23 cellular contexts compared by ENCODE assay signal in genomic region chr3:129473766-129474152, GRCh38. TPM values are rescaled to one million over a fixed set of nuclear protein-coding genes. Genes with fewer than 3 reads are reported as not detected.
A peak's percentile ranks its signal among the peaks of the same experiment; 100 is the strongest.
DNase-seq lines count a peak whose midpoint lies in the region; ATAC-seq, FAIRE-seq and TF ChIP-seq lines count a peak whose summit lies in the region.
"Had no signal": no experiment of that assay in that cellular context is flagged by ENCODE, and none has a peak within 500 bp of the region (broad histone marks: within the 10 kb centered on the region; RNA-seq: fewer than 3 reads in every experiment).

No MANE protein-coding gene starts in this region.

- H3K9me3 Mint-ChIP-seq in activated T-helper 1 cell treated with anti-CD3 and anti-CD28 coated beads, Interleukin-12 subunit alpha, Interleukin-12 subunit beta, Interleukin-2, Interleukin-4 antibody, amounts not matched to agents 30 ng/mL and 10 ng/mL and 1 ng/mL, durations not matched to agents 14 hours and 24 hours and 36 hours = no peaks in the 10 kb centered on the region
- H3K9me3 Mint-ChIP-seq in CD14-positive monocyte = peaks cover 0 to 1% (median 0%) of the 10 kb centered on the region in 7 donors
- H3K9me3 Mint-ChIP-seq: CD4-positive, alpha-beta T cell; CD8-positive, alpha-beta T cell had no signal

- POLR2A ChIA-PET in HepG2 (lab: Yijun Ruan, JAX) = no interaction called here

- H3K36me3 Mint-ChIP-seq in activated T-helper 1 cell treated with anti-CD3 and anti-CD28 coated beads, Interleukin-12 subunit alpha, Interleukin-12 subunit beta, Interleukin-2, Interleukin-4 antibody, amounts not matched to agents 30 ng/mL and 10 ng/mL and 1 ng/mL, durations not matched to agents 14 hours and 24 hours and 36 hours (ENCODE audit: low read depth) = peaks cover 5% of the 10 kb centered on the region
- H3K36me3 Mint-ChIP-seq in CD14-positive monocyte = peaks cover 51 to 55% of the 10 kb centered on the region in 2 donors

- H3K4me3 ChIP-seq in right lobe of liver (peak overlapping the region in 1 of 3 donors; percentile 3), HepG2 (replicated peaks in 1 of 3; ENCODE audit: insufficient read depth in 1 of 3, low read depth in 2 of 3, low read length in 3 of 3) (no peak overlapping the region), fibroblast of villous mesenchyme (ENCODE audit: low read depth, low read length) (no peak overlapping the region), osteoblast (ENCODE audit: insufficient read depth, low read length) (no peak overlapping the region)
- H3K4me3 ChIP-seq: A549, BLaER1 had no signal

- H2AFZ ChIP-seq in HepG2 (ENCODE audit: low read length) = no peak overlapping the region
- peak overlapping the region; percentile 39 for H2AFZ ChIP-seq in osteoblast (ENCODE audit: low read length)

- no peaks in the 10 kb centered on the region for H3K27me3 ChIP-seq in right lobe of liver
- H3K27me3 ChIP-seq in HepG2 (ENCODE audit: control insufficient read depth in 1 of 2, insufficient read depth in 2 of 2, low read length in 2 of 2) = no peaks in the 10 kb centered on the region
- no peaks in the 10 kb centered on the region for H3K27me3 ChIP-seq in osteoblast (ENCODE audit: insufficient read depth, low read length)
- H3K27me3 ChIP-seq: BE2C, BLaER1 had no signal

- intact Hi-C loops in right lobe of liver (cut with DNase I) (no loop called here), HepG2 (cut with micrococcal nuclease; ENCODE audit: unreplicated experiment) (no loop called here), CD14-positive monocyte (cut with micrococcal nuclease) (no loop called here)
- intact Hi-C loops in activated T-helper 1 cell treated with anti-CD3 and anti-CD28 coated beads, Interleukin-12 subunit alpha, Interleukin-12 subunit beta, Interleukin-2, Interleukin-4 antibody, amounts not matched to agents 30 ng/mL and 10 ng/mL and 1 ng/mL, durations not matched to agents 14 hours and 24 hours and 36 hours (cut with micrococcal nuclease) = no loop called here

- H3K27ac Mint-ChIP-seq in activated T-helper 1 cell treated with anti-CD3 and anti-CD28 coated beads, Interleukin-12 subunit alpha, Interleukin-12 subunit beta, Interleukin-2, Interleukin-4 antibody, amounts not matched to agents 30 ng/mL and 10 ng/mL and 1 ng/mL, durations not matched to agents 14 hours and 24 hours and 36 hours = peak overlapping the region; percentile 10
- no peak overlapping the region for H3K27ac Mint-ChIP-seq in CD14-positive monocyte
- H3K27ac Mint-ChIP-seq: CD4-positive, alpha-beta T cell; CD8-positive, alpha-beta T cell had no signal

- CTCF ChIA-PET in HepG2 (lab: Yijun Ruan, JAX; ENCODE audit: low intra/inter-chr PET ratio, low total read pairs) = no interaction called here

- TF ChIP-seq EP300 in HepG2 (IDR thresholded peaks at IDR 0.05; ENCODE audit: low read depth in 2 of 2, low read length in 2 of 2) (no peak), HepG2 (CRISPR knock-in tag; IDR thresholded peaks at IDR 0.05; ENCODE audit: borderline replicate concordance) (no peak)

- H3K27me3 Mint-ChIP-seq in activated T-helper 1 cell treated with anti-CD3 and anti-CD28 coated beads, Interleukin-12 subunit alpha, Interleukin-12 subunit beta, Interleukin-2, Interleukin-4 antibody, amounts not matched to agents 30 ng/mL and 10 ng/mL and 1 ng/mL, durations not matched to agents 14 hours and 24 hours and 36 hours (ENCODE audit: insufficient read depth) = no peaks in the 10 kb centered on the region
- H3K27me3 Mint-ChIP-seq in CD14-positive monocyte (ENCODE audit: low read depth in 3 of 3) = no peaks in the 10 kb centered on the region
- H3K27me3 Mint-ChIP-seq: CD4-positive, alpha-beta T cell had no signal

- H3K36me3 ChIP-seq in right lobe of liver (peaks cover 0 to 11% (median 2%) of the 10 kb centered on the region in 4 donors), HepG2 (replicated peaks in 1 of 2; ENCODE audit: control insufficient read depth in 1 of 2, insufficient read depth in 2 of 2, low read length in 2 of 2) (peaks cover 10 to 19% of the 10 kb centered on the region in 2 experiments), osteoblast (ENCODE audit: insufficient read depth, low read length) (peaks cover 48% of the 10 kb centered on the region)

- FAIRE-seq in HepG2 (lab: Jason Lieb, UNC) = no peak
- FAIRE-seq: A549, D721Med, G401.6, GM12891 had no signal

- H3K9ac ChIP-seq in HepG2 (ENCODE audit: insufficient read depth, low read depth, low read length) = no peak overlapping the region
- H3K9ac ChIP-seq: BLaER1 had no signal

- no peaks in the 10 kb centered on the region for H3K79me2 ChIP-seq in HepG2 (ENCODE audit: insufficient read depth, low read length)
- H3K79me2 ChIP-seq in osteoblast (ENCODE audit: insufficient read depth, low read length) = no peaks in the 10 kb centered on the region

- DNase-seq in right lobe of liver = no peak
- no peak for DNase-seq in HepG2 (ENCODE audit: low spot score)
- DNase-seq in activated T-helper 1 cell treated with anti-CD3 and anti-CD28 coated beads, Interleukin-12 subunit alpha, Interleukin-12 subunit beta, Interleukin-2, Interleukin-4 antibody, amounts not matched to agents 30 ng/mL and 10 ng/mL and 1 ng/mL, durations not matched to agents 14 hours and 24 hours and 36 hours (ENCODE audit: low spot score) = no peak
- peak; percentile 56 for DNase-seq in fibroblast of villous mesenchyme (ENCODE audit: low read depth)
- DNase-seq in osteoblast (ENCODE audit: insufficient read length, low spot score, missing footprints) = no peak
- DNase-seq in CD14-positive monocyte (ENCODE audit: low spot score) = no peak
- no peak for DNase-seq in AG08395 (ENCODE audit: low spot score)
- DNase-seq in stimulated activated CD8-positive, alpha-beta memory T cell treated with anti-CD3 and anti-CD28 coated beads, Interleukin-4, amount 100 ng/mL, for 48 hours = no peak
- DNase-seq: BE2C; C1 segment of cervical spinal cord; Caco-2; Calu3; CD4-positive, alpha-beta T cell; CD8-positive, alpha-beta T cell; DMS79 treated with DMSO at 0.1 percent for 48 hours; GF-D8 had no signal

- H3K27ac ChIP-seq in right lobe of liver (peak overlapping the region in 2 of 3 donors; percentile 35 to 83), HepG2 (ENCODE audit: extremely low read length, insufficient read depth, low read length) (no peak overlapping the region), osteoblast (ENCODE audit: low read depth, low read length) (peak overlapping the region; percentile 54)
- H3K27ac ChIP-seq: 22Rv1, A549, BLaER1 had no signal

- no peak overlapping the region for H3K4me3 Mint-ChIP-seq in activated T-helper 1 cell treated with anti-CD3 and anti-CD28 coated beads, Interleukin-12 subunit alpha, Interleukin-12 subunit beta, Interleukin-2, Interleukin-4 antibody, amounts not matched to agents 30 ng/mL and 10 ng/mL and 1 ng/mL, durations not matched to agents 14 hours and 24 hours and 36 hours
- no peak overlapping the region for H3K4me3 Mint-ChIP-seq in CD14-positive monocyte
- H3K4me3 Mint-ChIP-seq: CD4-positive, alpha-beta T cell; CD8-positive, alpha-beta T cell had no signal

- no peak overlapping the region for H3K4me2 ChIP-seq in HepG2 (ENCODE audit: low read depth, low read length)
- H3K4me2 ChIP-seq in osteoblast (ENCODE audit: insufficient read depth, low read length) = no peak overlapping the region
- H3K4me2 ChIP-seq: A549, BLaER1 had no signal

- TF ChIP-seq CTCF in right lobe of liver (IDR thresholded peaks at IDR 0.05) = no peak
- no peak for TF ChIP-seq CTCF in HepG2 (CRISPR knock-in tag; IDR thresholded peaks at IDR 0.05)
- no peak for TF ChIP-seq CTCF in fibroblast of villous mesenchyme (IDR thresholded peaks at IDR 0.05; ENCODE audit: insufficient read depth, low read depth, low read length)
- TF ChIP-seq CTCF in osteoblast (IDR thresholded peaks at IDR 0.05; ENCODE audit: extremely low read depth, low read depth, low read length) = no peak
- TF ChIP-seq CTCF in CD14-positive monocyte (IDR thresholded peaks at IDR 0.05) = no peak

- H3K4me1 ChIP-seq in right lobe of liver (peaks cover 0 to 47% (median 14%) of the 10 kb centered on the region in 4 donors), HepG2 (ENCODE audit: insufficient read depth, low read length) (peaks cover 17% of the 10 kb centered on the region), osteoblast (ENCODE audit: insufficient read depth, low read length) (peaks cover 7% of the 10 kb centered on the region)
- H3K4me1 ChIP-seq: A549, BE2C, Caco-2 had no signal

- no TSS peak for BruUV-seq in HepG2 (replicated peaks; lab: Mats Ljungman, UMichigan)

- 60% methylated on average over 4 of the region's 4 CpGs for WGBS in right lobe of liver (ENCODE audit: insufficient coverage, low coverage, low lambda C conversion rate, missing lambda C conversion rate)
- 81% methylated on average over 4 of the region's 4 CpGs for WGBS in HepG2 (ENCODE audit: low lambda C conversion rate)

- no peaks in the 10 kb centered on the region for H3K4me1 Mint-ChIP-seq in activated T-helper 1 cell treated with anti-CD3 and anti-CD28 coated beads, Interleukin-12 subunit alpha, Interleukin-12 subunit beta, Interleukin-2, Interleukin-4 antibody, amounts not matched to agents 30 ng/mL and 10 ng/mL and 1 ng/mL, durations not matched to agents 14 hours and 24 hours and 36 hours (ENCODE audit: low read depth)
- H3K4me1 Mint-ChIP-seq in CD14-positive monocyte = no peaks in the 10 kb centered on the region

- in situ Hi-C loops in HepG2 (cut with HindIII; ENCODE audit: extremely low pct_ligation_motif_present, low pct_unique_long_range_greater_than_20kb) = no loop called here

- TF ChIP-seq RAD21 in HepG2 (CRISPR knock-in tag; IDR thresholded peaks at IDR 0.05) = no peak

- no peak for ATAC-seq in right lobe of liver
- no peak for ATAC-seq in HepG2
- ATAC-seq: A549; CD8-positive, alpha-beta T cell had no signal

- H4K20me1 ChIP-seq in HepG2 (ENCODE audit: insufficient read depth, low read length) (no peaks in the 10 kb centered on the region), osteoblast (ENCODE audit: insufficient read depth, low read length) (no peaks in the 10 kb centered on the region)
- H4K20me1 ChIP-seq: BLaER1 had no signal

- H3K9me3 ChIP-seq in right lobe of liver (no peaks in the 10 kb centered on the region), HepG2 (ENCODE audit: low read length) (no peaks in the 10 kb centered on the region), osteoblast (ENCODE audit: low read depth, low read length) (no peaks in the 10 kb centered on the region)
- H3K9me3 ChIP-seq: A549, BE2C, BLaER1, Caco-2 had no signal

- TF ChIP-seq POLR2A in right lobe of liver (IDR thresholded peaks at IDR 0.05) (no peak), HepG2 (IDR thresholded peaks at IDR 0.05; ENCODE audit: insufficient read depth in 1 of 2, low read depth in 2 of 2, low read length in 2 of 2) (no peak)

RNA-seq across cellular contexts. Expression of gene IFT122, which starts 33.7 kb away (rescaled TPM):
- total RNA-seq in right lobe of liver = 10 to 100 TPM in 4 of 6 experiments, 1 to 10 TPM in 2; 7.1 to 16.8 (median 11.5) TPM
- 10.3 and 10.8 TPM in 2 replicates for total RNA-seq in HepG2 (2016; rRNA removed; fragmentation: Illumina TruSeq; extraction: Trizol)
- 1.7 and 3.1 TPM in 2 replicates for total RNA-seq in HepG2 (2016; cell fraction: cytosol; rRNA removed; fragmentation: Illumina TruSeq; extraction: Trizol; ENCODE audit: low read depth)
- 9.7 and 10.0 TPM in 2 replicates for total RNA-seq in HepG2 (2016; cell fraction: insoluble cytoplasmic fraction; rRNA removed; fragmentation: Illumina TruSeq; extraction: Trizol)
- total RNA-seq in HepG2 (2016; cell fraction: membrane; rRNA removed; fragmentation: Illumina TruSeq; extraction: Trizol) = 3.2 and 3.8 TPM in 2 replicates
- 13.1 and 17.6 TPM in 2 replicates for total RNA-seq in HepG2 (2016; cell fraction: nucleus; rRNA removed; fragmentation: Illumina TruSeq; extraction: Trizol)
- polyA plus RNA-seq in HepG2 (2011; rRNA removed) = 9.1 and 10.1 TPM in 2 replicates
- polyA plus RNA-seq in HepG2 (2011; cell fraction: cytosol; rRNA removed) = 6.0 and 7.1 TPM in 2 replicates
- polyA plus RNA-seq in HepG2 (2011; cell fraction: nucleus; rRNA removed) = 39.5 and 68.7 TPM in 2 replicates
- polyA plus RNA-seq in HepG2 (2012) = 8.5 and 8.9 TPM in 2 replicates
- polyA plus RNA-seq in HepG2 (2016; cell fraction: cytosol; fragmentation: Illumina TruSeq; extraction: Trizol; ENCODE audit: low read depth) = 1.0 and 2.0 TPM in 2 replicates
- 6.8 and 7.9 TPM in 2 replicates for polyA plus RNA-seq in HepG2 (2016; cell fraction: insoluble cytoplasmic fraction; fragmentation: Illumina TruSeq; extraction: Trizol; ENCODE audit: low read depth)
- 1.5 and 2.2 TPM in 2 replicates for polyA plus RNA-seq in HepG2 (2016; cell fraction: membrane; fragmentation: Illumina TruSeq; extraction: Trizol; ENCODE audit: low read depth)
- 31.1 and 32.0 TPM in 2 replicates for polyA plus RNA-seq in HepG2 (2016; cell fraction: nucleus; fragmentation: Illumina TruSeq; extraction: Trizol; ENCODE audit: insufficient read depth, low read depth)
- polyA minus RNA-seq in HepG2 (2011; rRNA and poly(A)+ RNA removed; ENCODE audit: low replicate concordance) = 44.2 and 53.6 TPM in 2 replicates
- 4.7 and 7.2 TPM in 2 replicates for polyA minus RNA-seq in HepG2 (2011; cell fraction: cytosol; rRNA and poly(A)+ RNA removed)
- 22.0 and 30.6 TPM in 2 replicates for polyA minus RNA-seq in HepG2 (2011; cell fraction: nucleus; rRNA and poly(A)+ RNA removed)
- 10.0 and 14.7 TPM in 2 replicates for total RNA-seq in activated T-helper 1 cell treated with anti-CD3 and anti-CD28 coated beads, Interleukin-12 subunit alpha, Interleukin-12 subunit beta, Interleukin-2, Interleukin-4 antibody, amounts not matched to agents 30 ng/mL and 10 ng/mL and 1 ng/mL, durations not matched to agents 14 hours and 24 hours and 36 hours
- total RNA-seq in fibroblast of villous mesenchyme = 19.9 and 21.3 TPM in 2 replicates
- 30.4 and 30.6 TPM in 2 replicates for total RNA-seq in osteoblast
- polyA plus RNA-seq in CD14-positive monocyte = 1 to 10 TPM; 3.3 to 3.6 TPM

RNA-seq across cellular contexts. Expression of gene MBD4, which starts 34.0 kb away (rescaled TPM):
- total RNA-seq in right lobe of liver = 10 to 100 TPM; 16.9 to 26.1 (median 25.3) TPM
- total RNA-seq in HepG2 (2016; rRNA removed; fragmentation: Illumina TruSeq; extraction: Trizol) = 25.3 and 26.9 TPM in 2 replicates
- 5.2 and 7.0 TPM in 2 replicates for total RNA-seq in HepG2 (2016; cell fraction: cytosol; rRNA removed; fragmentation: Illumina TruSeq; extraction: Trizol; ENCODE audit: low read depth)
- total RNA-seq in HepG2 (2016; cell fraction: insoluble cytoplasmic fraction; rRNA removed; fragmentation: Illumina TruSeq; extraction: Trizol) = 25.0 and 27.0 TPM in 2 replicates
- 11.5 and 12.6 TPM in 2 replicates for total RNA-seq in HepG2 (2016; cell fraction: membrane; rRNA removed; fragmentation: Illumina TruSeq; extraction: Trizol)
- total RNA-seq in HepG2 (2016; cell fraction: nucleus; rRNA removed; fragmentation: Illumina TruSeq; extraction: Trizol) = 30.2 and 35.1 TPM in 2 replicates
- 13.7 and 14.9 TPM in 2 replicates for polyA plus RNA-seq in HepG2 (2011; rRNA removed)
- polyA plus RNA-seq in HepG2 (2011; cell fraction: cytosol; rRNA removed) = 4.8 and 4.9 TPM in 2 replicates
- polyA plus RNA-seq in HepG2 (2011; cell fraction: nucleus; rRNA removed) = 22.5 and 26.7 TPM in 2 replicates
- polyA plus RNA-seq in HepG2 (2012) = 10.8 and 12.2 TPM in 2 replicates
- 1.9 and 2.1 TPM in 2 replicates for polyA plus RNA-seq in HepG2 (2016; cell fraction: cytosol; fragmentation: Illumina TruSeq; extraction: Trizol; ENCODE audit: low read depth)
- polyA plus RNA-seq in HepG2 (2016; cell fraction: insoluble cytoplasmic fraction; fragmentation: Illumina TruSeq; extraction: Trizol; ENCODE audit: low read depth) = 21.7 and 24.1 TPM in 2 replicates
- polyA plus RNA-seq in HepG2 (2016; cell fraction: membrane; fragmentation: Illumina TruSeq; extraction: Trizol; ENCODE audit: low read depth) = 4.6 and 5.5 TPM in 2 replicates
- 43.7 and 51.7 TPM in 2 replicates for polyA plus RNA-seq in HepG2 (2016; cell fraction: nucleus; fragmentation: Illumina TruSeq; extraction: Trizol; ENCODE audit: insufficient read depth, low read depth)
- 6.9 and 16.7 TPM in 2 replicates for polyA minus RNA-seq in HepG2 (2011; rRNA and poly(A)+ RNA removed; ENCODE audit: low replicate concordance)
- 4.8 and 6.9 TPM in 2 replicates for polyA minus RNA-seq in HepG2 (2011; cell fraction: cytosol; rRNA and poly(A)+ RNA removed)
- polyA minus RNA-seq in HepG2 (2011; cell fraction: nucleus; rRNA and poly(A)+ RNA removed) = 32.4 and 39.8 TPM in 2 replicates
- total RNA-seq in activated T-helper 1 cell treated with anti-CD3 and anti-CD28 coated beads, Interleukin-12 subunit alpha, Interleukin-12 subunit beta, Interleukin-2, Interleukin-4 antibody, amounts not matched to agents 30 ng/mL and 10 ng/mL and 1 ng/mL, durations not matched to agents 14 hours and 24 hours and 36 hours = 44.1 and 53.3 TPM in 2 replicates
- total RNA-seq in fibroblast of villous mesenchyme = 30.0 and 32.0 TPM in 2 replicates
- total RNA-seq in osteoblast = 37.1 and 41.3 TPM in 2 replicates
- 10 to 100 TPM; 25.6 to 30.1 TPM for polyA plus RNA-seq in CD14-positive monocyte

RNA-seq across cellular contexts. Expression of gene EFCAB12, which starts 45.3 kb away (rescaled TPM):
- total RNA-seq in right lobe of liver (1 to 10 TPM in 5 of 6 experiments, under 1 TPM in 1; 0.26 to 4.7 (median 2.0) TPM), HepG2 (2016; rRNA removed; fragmentation: Illumina TruSeq; extraction: Trizol) (0.11 and 0.31 TPM in 2 replicates), fibroblast of villous mesenchyme (not detected in 2 replicates), osteoblast (under 0.01 TPM in 2 replicates)
- 0.18 TPM in 1 of 2 replicates, not detected in the other for total RNA-seq in HepG2 (2016; cell fraction: cytosol; rRNA removed; fragmentation: Illumina TruSeq; extraction: Trizol; ENCODE audit: low read depth)
- 0.07 and 0.26 TPM in 2 replicates for total RNA-seq in HepG2 (2016; cell fraction: insoluble cytoplasmic fraction; rRNA removed; fragmentation: Illumina TruSeq; extraction: Trizol)
- total RNA-seq in HepG2 (2016; cell fraction: membrane; rRNA removed; fragmentation: Illumina TruSeq; extraction: Trizol) = 0.14 and 0.15 TPM in 2 replicates
- 0.34 and 0.50 TPM in 2 replicates for total RNA-seq in HepG2 (2016; cell fraction: nucleus; rRNA removed; fragmentation: Illumina TruSeq; extraction: Trizol)
- polyA plus RNA-seq in HepG2 (2011; rRNA removed) (2.4 and 2.9 TPM in 2 replicates), CD14-positive monocyte (not detected)
- 1.3 and 1.4 TPM in 2 replicates for polyA plus RNA-seq in HepG2 (2011; cell fraction: cytosol; rRNA removed)
- polyA plus RNA-seq in HepG2 (2011; cell fraction: nucleus; rRNA removed) = 9.6 and 10.2 TPM in 2 replicates
- 2.4 and 3.5 TPM in 2 replicates for polyA plus RNA-seq in HepG2 (2012)
- polyA plus RNA-seq in HepG2 (2016; cell fraction: cytosol; fragmentation: Illumina TruSeq; extraction: Trizol; ENCODE audit: low read depth) = 0.06 and 0.17 TPM in 2 replicates
- 0.33 and 0.35 TPM in 2 replicates for polyA plus RNA-seq in HepG2 (2016; cell fraction: insoluble cytoplasmic fraction; fragmentation: Illumina TruSeq; extraction: Trizol; ENCODE audit: low read depth)
- 0.15 and 0.24 TPM in 2 replicates for polyA plus RNA-seq in HepG2 (2016; cell fraction: membrane; fragmentation: Illumina TruSeq; extraction: Trizol; ENCODE audit: low read depth)
- 0.92 and 1.5 TPM in 2 replicates for polyA plus RNA-seq in HepG2 (2016; cell fraction: nucleus; fragmentation: Illumina TruSeq; extraction: Trizol; ENCODE audit: insufficient read depth, low read depth)
- 1.9 and 2.0 TPM in 2 replicates for polyA minus RNA-seq in HepG2 (2011; rRNA and poly(A)+ RNA removed; ENCODE audit: low replicate concordance)
- 0.70 and 0.89 TPM in 2 replicates for polyA minus RNA-seq in HepG2 (2011; cell fraction: cytosol; rRNA and poly(A)+ RNA removed)
- polyA minus RNA-seq in HepG2 (2011; cell fraction: nucleus; rRNA and poly(A)+ RNA removed) = 3.9 and 4.8 TPM in 2 replicates
- total RNA-seq in activated T-helper 1 cell treated with anti-CD3 and anti-CD28 coated beads, Interleukin-12 subunit alpha, Interleukin-12 subunit beta, Interleukin-2, Interleukin-4 antibody, amounts not matched to agents 30 ng/mL and 10 ng/mL and 1 ng/mL, durations not matched to agents 14 hours and 24 hours and 36 hours = 0.32 and 0.34 TPM in 2 replicates

RNA-seq across cellular contexts. Expression of gene RHO, which starts 54.7 kb away (rescaled TPM):
- total RNA-seq in right lobe of liver = not detected
- total RNA-seq in HepG2 (2016; rRNA removed; fragmentation: Illumina TruSeq; extraction: Trizol) = not detected in 2 replicates
- total RNA-seq in HepG2 (2016; cell fraction: cytosol; rRNA removed; fragmentation: Illumina TruSeq; extraction: Trizol; ENCODE audit: low read depth) = not detected in 2 replicates
- not detected in 2 replicates for total RNA-seq in HepG2 (2016; cell fraction: insoluble cytoplasmic fraction; rRNA removed; fragmentation: Illumina TruSeq; extraction: Trizol)
- not detected in 2 replicates for total RNA-seq in HepG2 (2016; cell fraction: membrane; rRNA removed; fragmentation: Illumina TruSeq; extraction: Trizol)
- not detected in 2 replicates for total RNA-seq in HepG2 (2016; cell fraction: nucleus; rRNA removed; fragmentation: Illumina TruSeq; extraction: Trizol)
- not detected in 2 replicates for polyA plus RNA-seq in HepG2 (2011; rRNA removed)
- polyA plus RNA-seq in HepG2 (2011; cell fraction: cytosol; rRNA removed) = not detected in 2 replicates
- 0.05 TPM in 1 of 2 replicates, not detected in the other for polyA plus RNA-seq in HepG2 (2011; cell fraction: nucleus; rRNA removed)
- polyA plus RNA-seq in HepG2 (2012) = not detected in 2 replicates
- polyA plus RNA-seq in HepG2 (2016; cell fraction: cytosol; fragmentation: Illumina TruSeq; extraction: Trizol; ENCODE audit: low read depth) = not detected in 2 replicates
- polyA plus RNA-seq in HepG2 (2016; cell fraction: insoluble cytoplasmic fraction; fragmentation: Illumina TruSeq; extraction: Trizol; ENCODE audit: low read depth) = not detected in 2 replicates
- not detected in 2 replicates for polyA plus RNA-seq in HepG2 (2016; cell fraction: membrane; fragmentation: Illumina TruSeq; extraction: Trizol; ENCODE audit: low read depth)
- not detected in 2 replicates for polyA plus RNA-seq in HepG2 (2016; cell fraction: nucleus; fragmentation: Illumina TruSeq; extraction: Trizol; ENCODE audit: insufficient read depth, low read depth)
- not detected in 2 replicates for polyA minus RNA-seq in HepG2 (2011; rRNA and poly(A)+ RNA removed; ENCODE audit: low replicate concordance)
- not detected in 2 replicates for polyA minus RNA-seq in HepG2 (2011; cell fraction: cytosol; rRNA and poly(A)+ RNA removed)
- not detected in 2 replicates for polyA minus RNA-seq in HepG2 (2011; cell fraction: nucleus; rRNA and poly(A)+ RNA removed)
- total RNA-seq in activated T-helper 1 cell treated with anti-CD3 and anti-CD28 coated beads, Interleukin-12 subunit alpha, Interleukin-12 subunit beta, Interleukin-2, Interleukin-4 antibody, amounts not matched to agents 30 ng/mL and 10 ng/mL and 1 ng/mL, durations not matched to agents 14 hours and 24 hours and 36 hours = not detected in 2 replicates
- total RNA-seq in fibroblast of villous mesenchyme = not detected in 2 replicates
- not detected in 2 replicates for total RNA-seq in osteoblast
- polyA plus RNA-seq in CD14-positive monocyte = not detected
- total RNA-seq: A172; Caco-2; Calu3; CD4-positive, alpha-beta T cell; CD8-positive, alpha-beta T cell had no signal
